In genomic region chr3:23830869-23831484, GRCh38 we compare ENCODE assay signal across 7 cellular contexts. TPM values are rescaled to one million over a fixed set of nuclear protein-coding genes. Genes with fewer than 3 reads are reported as not detected.
A peak's percentile ranks its signal among the peaks of the same experiment; 100 is the strongest.
DNase-seq lines count a peak whose midpoint lies in the region; ATAC-seq lines count a peak whose summit lies in the region.

No MANE protein-coding gene starts in this region.

- POLR2A ChIA-PET in T-cell (lab: Charles Lee), result interaction anchor here (0.5 to 0.6 kb wide), 4 partner anchors 16 to 167 kb away, joined by 3 to 6 read pairs (median 3); no protein-coding TSS in a partner anchor

- DNase-seq in iris pigment epithelial cell (ENCODE audit: low read depth) (peak; percentile 29), NCI-H69 (lab: John Stamatoyannopoulos, UW) (no peak), ACHN (no peak), T-cell (no peak)

- peaks cover 51 to 65% (median 64%) of the 10 kb centered on the region in 3 donors for H3K4me1 Mint-ChIP-seq in T-cell

- CTCF ChIA-PET in T-cell (lab: Charles Lee), result no interaction called here

- no peak overlapping the region for H3K4me3 Mint-ChIP-seq in T-cell

- no peaks in the 10 kb centered on the region for H3K9me3 Mint-ChIP-seq in T-cell

- H3K27me3 Mint-ChIP-seq in T-cell, result no peaks in the 10 kb centered on the region

- peaks cover 3% of the 10 kb centered on the region for H3K36me3 Mint-ChIP-seq in T-cell

- no peak overlapping the region for H3K27ac Mint-ChIP-seq in T-cell

- in situ Hi-C loops in ACHN (cut with HindIII; ENCODE audit: low pct_ligation_motif_present, low pct_unique_long_range_greater_than_20kb, low sequenced_read_pairs), result no loop called here

- ATAC-seq in GM18870 (IDR thresholded peaks at IDR 0.05; ENCODE audit: unreplicated experiment) (peak; percentile 80), GM21737 (IDR thresholded peaks at IDR 0.05; ENCODE audit: unreplicated experiment) (peak; percentile 70), HG03460 (IDR thresholded peaks at IDR 0.05; ENCODE audit: unreplicated experiment) (peak; percentile 75), T-cell (replicated peaks in 1 of 4) (no peak)

RNA-seq across cellular contexts. Expression of gene UBE2E1, which starts 25.2 kb away (rescaled TPM):
- 10 to 100 TPM; 39.1 to 71.8 (median 51.6) TPM for total RNA-seq in T-cell

Comparison
In these comparisons a context has a peak if more than half of its experiments do, and no peak if none do; other contexts are left out.
1. ATAC-seq: peak in GM18870 (single experiment), GM21737 (single experiment) and HG03460 (single experiment); none in T-cell (0 of 4).